ENCODE assay signal across 9 cellular contexts in genomic region chr12:109704371-109705098, GRCh38.
"Had no signal": no experiment of that assay in that cellular context is flagged by ENCODE, and none has a peak within 500 bp of the region (broad histone marks: within the 10 kb centered on the region; RNA-seq: fewer than 3 reads in every experiment).

No MANE protein-coding gene starts in this region.

- DNase-seq: H9, HCEC 1CT, HFFc6, IMR-90, KBM-7 had no signal

- FAIRE-seq: H1, H54 had no signal

- H3K4me3 ChIP-seq: GM23338 had no signal

- H3K27ac ChIP-seq: HL-60 had no signal
